1 cellular context compared by ENCODE assay signal in the genomic region with DNA sequence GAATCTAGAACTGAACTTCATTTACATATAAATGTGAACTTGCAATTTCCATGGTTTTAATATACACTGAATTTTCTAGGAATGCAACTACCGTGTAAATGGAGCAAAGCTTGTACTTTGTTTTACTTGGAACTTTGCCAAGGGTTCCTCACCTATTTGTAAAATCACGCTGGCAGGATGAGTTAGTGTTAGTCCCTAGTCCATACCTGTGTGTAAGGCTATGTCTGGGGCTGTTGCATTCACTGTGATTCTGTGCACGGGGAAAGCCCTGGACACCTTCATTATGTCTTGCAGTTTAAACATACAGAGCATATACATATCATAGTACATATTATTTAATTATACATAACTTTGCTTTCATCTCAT.
TF ChIP-seq lines count a peak whose summit lies in the region.

No MANE protein-coding gene starts in this region.

TF ChIP-seq in SK-N-SH, 30 proteins besides CTCF, POLR2A, EP300 and RAD21 (continued from another document):
- TF ChIP-seq, protein P1, sequence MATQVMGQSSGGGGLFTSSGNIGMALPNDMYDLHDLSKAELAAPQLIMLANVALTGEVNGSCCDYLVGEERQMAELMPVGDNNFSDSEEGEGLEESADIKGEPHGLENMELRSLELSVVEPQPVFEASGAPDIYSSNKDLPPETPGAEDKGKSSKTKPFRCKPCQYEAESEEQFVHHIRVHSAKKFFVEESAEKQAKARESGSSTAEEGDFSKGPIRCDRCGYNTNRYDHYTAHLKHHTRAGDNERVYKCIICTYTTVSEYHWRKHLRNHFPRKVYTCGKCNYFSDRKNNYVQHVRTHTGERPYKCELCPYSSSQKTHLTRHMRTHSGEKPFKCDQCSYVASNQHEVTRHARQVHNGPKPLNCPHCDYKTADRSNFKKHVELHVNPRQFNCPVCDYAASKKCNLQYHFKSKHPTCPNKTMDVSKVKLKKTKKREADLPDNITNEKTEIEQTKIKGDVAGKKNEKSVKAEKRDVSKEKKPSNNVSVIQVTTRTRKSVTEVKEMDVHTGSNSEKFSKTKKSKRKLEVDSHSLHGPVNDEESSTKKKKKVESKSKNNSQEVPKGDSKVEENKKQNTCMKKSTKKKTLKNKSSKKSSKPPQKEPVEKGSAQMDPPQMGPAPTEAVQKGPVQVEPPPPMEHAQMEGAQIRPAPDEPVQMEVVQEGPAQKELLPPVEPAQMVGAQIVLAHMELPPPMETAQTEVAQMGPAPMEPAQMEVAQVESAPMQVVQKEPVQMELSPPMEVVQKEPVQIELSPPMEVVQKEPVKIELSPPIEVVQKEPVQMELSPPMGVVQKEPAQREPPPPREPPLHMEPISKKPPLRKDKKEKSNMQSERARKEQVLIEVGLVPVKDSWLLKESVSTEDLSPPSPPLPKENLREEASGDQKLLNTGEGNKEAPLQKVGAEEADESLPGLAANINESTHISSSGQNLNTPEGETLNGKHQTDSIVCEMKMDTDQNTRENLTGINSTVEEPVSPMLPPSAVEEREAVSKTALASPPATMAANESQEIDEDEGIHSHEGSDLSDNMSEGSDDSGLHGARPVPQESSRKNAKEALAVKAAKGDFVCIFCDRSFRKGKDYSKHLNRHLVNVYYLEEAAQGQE (IDR thresholded peaks at IDR 0.05; ENCODE audit: low read depth, low read length) = no peak
- TF ChIP-seq TAF1 (IDR thresholded peaks at IDR 0.05; ENCODE audit: borderline replicate concordance, low read depth, low read length) (no peak), SIN3A (IDR thresholded peaks at IDR 0.05; ENCODE audit: borderline replicate concordance, low read depth, low read length) (no peak), RFX5 (IDR thresholded peaks at IDR 0.05; ENCODE audit: low read length) (no peak), TCF12 (IDR thresholded peaks at IDR 0.05) (no peak)
